In genomic region chr9:95311956-95312355, GRCh38 we compare ENCODE assay signal across 1 cellular context.
TF ChIP-seq lines count a peak whose summit lies in the region.

No MANE protein-coding gene starts in this region.

TF ChIP-seq in K562, 482 proteins besides CTCF, POLR2A, EP300 and RAD21 (continued from another document):
- TF ChIP-seq PKNOX1 (IDR thresholded peaks at IDR 0.05) (0 out of 2 replicates have a peak, but pooled peaks have one; percentile 7), ZNF224 (CRISPR knock-in tag; IDR thresholded peaks at IDR 0.05) (no peak), DMBX1 (CRISPR knock-in tag; IDR thresholded peaks at IDR 0.05; ENCODE audit: borderline replicate concordance) (no peak), CHD1 (IDR thresholded peaks at IDR 0.05; ENCODE audit: low read length) (no peak), ZNF24 (IDR thresholded peaks at IDR 0.05) (no peak), MEIS2 (IDR thresholded peaks at IDR 0.05; ENCODE audit: partially characterized antibody) (peak; percentile 39), KDM1A (IDR thresholded peaks at IDR 0.05) (peak in 1 of 2 experiments; percentile 20; a peak in 1 of 4 replicates), ZNF830 (CRISPR knock-in tag; IDR thresholded peaks at IDR 0.05) (no peak), ARID3A (IDR thresholded peaks at IDR 0.05; ENCODE audit: borderline replicate concordance, low read depth, low read length) (no peak)
